ENCODE assay signal across 23 cellular contexts in genomic region chr11:20258496-20258895, GRCh38.
DNase-seq lines count a peak whose midpoint lies in the region; TF ChIP-seq lines count a peak whose summit lies in the region.
"Had no signal": no experiment of that assay in that cellular context is flagged by ENCODE, and none has a peak within 500 bp of the region (broad histone marks: within the 10 kb centered on the region; RNA-seq: fewer than 3 reads in every experiment).

No MANE protein-coding gene starts in this region.

- H3K27ac ChIP-seq in WERI-Rb-1 (peak overlapping the region; percentile 51), RWPE1 (no peak overlapping the region)
- H3K27ac ChIP-seq: A549; BLaER1 treated with 17β-estradiol and CSF1 and Interleukin-3, amounts not matched to agents 10 nM and 100 nM; HL-60; SJSA1 had no signal

- DNase-seq in DMS 273 (lab: John Stamatoyannopoulos, UW; ENCODE audit: unreplicated experiment) (peak; percentile 79), NCI-H1694 treated with DMSO at 0.1 percent for 48 hours (lab: John Stamatoyannopoulos, UW) (peak; percentile 85), NCI-H524 treated with DMSO at 0.1 percent for 48 hours (lab: John Stamatoyannopoulos, UW) (peak; percentile 73), WERI-Rb-1 (peak; percentile 77), SIG-M5 treated with dmso at 0.1 percent for 504 hours (lab: John Stamatoyannopoulos, UW; ENCODE audit: unreplicated experiment) (no peak), RWPE1 (ENCODE audit: low spot score) (no peak), HuH-7.5 (ENCODE audit: low spot score) (no peak), DMS79 (lab: John Stamatoyannopoulos, UW) (no peak)
- DNase-seq: AML-193; CD4-positive, alpha-beta T cell; DMS79 treated with DMSO at 0.1 percent for 48 hours; GF-D8; GOT3; Karpas-422; NCI-H1105; NCI-H146; NCI-H2081; NCI-H345; T-helper 1 cell had no signal

- CTCF ChIA-PET in RWPE1 (lab: Yijun Ruan, JAX) = no interaction called here

- H3K9me3 ChIP-seq in WERI-Rb-1 (ENCODE audit: severe bottlenecking) = no peaks in the 10 kb centered on the region
- H3K9me3 ChIP-seq: A549; BLaER1 treated with 17β-estradiol and CSF1 and Interleukin-3, amounts not matched to agents 10 nM and 100 nM; SJSA1 had no signal

- no peak overlapping the region for H3K4me3 ChIP-seq in WERI-Rb-1 (ENCODE audit: low read depth, low read length)
- H3K4me3 ChIP-seq: A549; BLaER1 treated with 17β-estradiol and CSF1 and Interleukin-3, amounts not matched to agents 10 nM and 100 nM; SJSA1 had no signal

- H3K27me3 ChIP-seq in WERI-Rb-1 (ENCODE audit: insufficient read depth, low read depth, severe bottlenecking) = no peaks in the 10 kb centered on the region
- H3K27me3 ChIP-seq: BLaER1 treated with 17β-estradiol and CSF1 and Interleukin-3, amounts not matched to agents 10 nM and 100 nM had no signal

- POLR2A ChIA-PET in RWPE1 (lab: Yijun Ruan, JAX; ENCODE audit: low non-redundant PET) = no interaction called here

- TF ChIP-seq CTCF in WERI-Rb-1 (IDR thresholded peaks at IDR 0.05; ENCODE audit: low read depth, low read length) (no peak), RWPE1 (conservative IDR thresholded peaks at IDR 0.05; ENCODE audit: low read depth) (no peak)

- no peaks in the 10 kb centered on the region for H3K36me3 ChIP-seq in WERI-Rb-1
- H3K36me3 ChIP-seq: BLaER1 treated with 17β-estradiol and CSF1 and Interleukin-3, amounts not matched to agents 10 nM and 100 nM; SJSA1 had no signal

Comparison
In these comparisons a context has a peak if more than half of its experiments do, and no peak if none do; other contexts are left out.
1. DNase-seq: peak in DMS 273 (single experiment), NCI-H1694 treated with DMSO at 0.1 percent for 48 hours (single experiment), NCI-H524 treated with DMSO at 0.1 percent for 48 hours (single experiment) and WERI-Rb-1 (single experiment); none in SIG-M5 treated with dmso at 0.1 percent for 504 hours (single experiment), RWPE1 (single experiment), HuH-7.5 (single experiment) and DMS79 (single experiment).